In genomic region chr19:17671906-17672305, GRCh38 we compare ENCODE assay signal across 10 cellular contexts. TPM values are rescaled to one million over a fixed set of nuclear protein-coding genes. Genes with fewer than 3 reads are reported as not detected.
A peak's percentile ranks its signal among the peaks of the same experiment; 100 is the strongest.
DNase-seq lines count a peak whose midpoint lies in the region; ATAC-seq and TF ChIP-seq lines count a peak whose summit lies in the region.
"Had no signal": no experiment of that assay in that cellular context is flagged by ENCODE, and none has a peak within 500 bp of the region (broad histone marks: within the 10 kb centered on the region; RNA-seq: fewer than 3 reads in every experiment).

No MANE protein-coding gene starts in this region.

- H3K9me2 ChIP-seq in MM.1S (replicated peaks; ENCODE audit: insufficient read depth, low read length): no peaks in the 10 kb centered on the region

- H3K4me3 ChIP-seq in MM.1S (ENCODE audit: low read length): no peak overlapping the region
- no peak overlapping the region for H3K4me3 ChIP-seq in mucosa of descending colon
- H3K4me3 ChIP-seq: adrenal gland had no signal

- no peak overlapping the region for H3K9ac ChIP-seq in MM.1S (ENCODE audit: low read length)

- peak; percentile 47 for ATAC-seq in activated T-helper 17 cell treated with anti-CD3 and anti-CD28 coated beads, Interleukin-2, amount 50 U/mL, for 72 hours (replicated peaks)
- ATAC-seq in mucosa of descending colon (peak; percentile 59), GM18498 (IDR thresholded peaks at IDR 0.05; ENCODE audit: unreplicated experiment) (no peak)

- no peak overlapping the region for H3K4me2 ChIP-seq in MM.1S (ENCODE audit: low read depth, low read length)

- no peak overlapping the region for H3K27ac Mint-ChIP-seq in activated T-helper 17 cell treated with anti-CD3 and anti-CD28 coated beads, Interleukin-2, amount 50 U/mL, for 72 hours

- H3K27me3 Mint-ChIP-seq in activated T-helper 17 cell treated with anti-CD3 and anti-CD28 coated beads, Interleukin-2, amount 50 U/mL, for 72 hours: peaks cover 11% of the 10 kb centered on the region

- peaks cover 62% of the 10 kb centered on the region for H3K27me3 ChIP-seq in MM.1S (replicated peaks; ENCODE audit: insufficient read depth, low read length)
- H3K27me3 ChIP-seq: adrenal gland had no signal

- intact Hi-C loops in mucosa of descending colon (cut with DNase I, micrococcal nuclease): no loop called here

- DNase-seq in NCI-H2081 (lab: John Stamatoyannopoulos, UW) (peak; percentile 17 to 22), NCI-H2081 treated with DMSO at 0.1 percent for 48 hours (lab: John Stamatoyannopoulos, UW) (no peak), MM.1S (peak; percentile 23), mucosa of descending colon (peak in 1 of 3 donors; percentile 19), mucosa of gallbladder (ENCODE audit: low spot score) (no peak), NCI-H526 treated with DMSO at 0.1 percent for 48 hours (lab: John Stamatoyannopoulos, UW) (no peak)
- DNase-seq: NCI-H524 treated with DMSO at 0.1 percent for 48 hours had no signal

- H3K4me1 ChIP-seq in MM.1S (ENCODE audit: low read length) (no peaks in the 10 kb centered on the region), mucosa of descending colon (ENCODE audit: low read depth) (no peaks in the 10 kb centered on the region)
- H3K4me1 ChIP-seq: adrenal gland had no signal

- H3K9me3 ChIP-seq in MM.1S (replicated peaks; ENCODE audit: insufficient read depth, low read length): no peaks in the 10 kb centered on the region
- H3K9me3 ChIP-seq in mucosa of descending colon: no peaks in the 10 kb centered on the region
- H3K9me3 ChIP-seq: adrenal gland had no signal

- H3F3A ChIP-seq in MM.1S (ENCODE audit: insufficient read depth, low read length): no peaks in the 10 kb centered on the region

- no peak for TF ChIP-seq CTCF in MM.1S (IDR thresholded peaks at IDR 0.05; ENCODE audit: low read length)
- TF ChIP-seq CTCF in mucosa of descending colon (IDR thresholded peaks at IDR 0.05): no peak

- H3K4me1 Mint-ChIP-seq in activated T-helper 17 cell treated with anti-CD3 and anti-CD28 coated beads, Interleukin-2, amount 50 U/mL, for 72 hours: no peaks in the 10 kb centered on the region

- no peaks in the 10 kb centered on the region for H3K36me3 Mint-ChIP-seq in activated T-helper 17 cell treated with anti-CD3 and anti-CD28 coated beads, Interleukin-2, amount 50 U/mL, for 72 hours (ENCODE audit: low read depth)

- no peaks in the 10 kb centered on the region for H4K20me1 ChIP-seq in MM.1S (ENCODE audit: insufficient read depth, low read length)

- H3K36me3 ChIP-seq in MM.1S (replicated peaks; ENCODE audit: insufficient read depth, low read length) (no peaks in the 10 kb centered on the region), mucosa of descending colon (ENCODE audit: low read depth) (no peaks in the 10 kb centered on the region)
- H3K36me3 ChIP-seq: adrenal gland had no signal

- H3K79me2 ChIP-seq in MM.1S (ENCODE audit: low read length): no peaks in the 10 kb centered on the region

- H2AFZ ChIP-seq in MM.1S (ENCODE audit: low read length): no peak overlapping the region

- H3K4me3 Mint-ChIP-seq in activated T-helper 17 cell treated with anti-CD3 and anti-CD28 coated beads, Interleukin-2, amount 50 U/mL, for 72 hours: no peak overlapping the region

- no peaks in the 10 kb centered on the region for H3K9me3 Mint-ChIP-seq in activated T-helper 17 cell treated with anti-CD3 and anti-CD28 coated beads, Interleukin-2, amount 50 U/mL, for 72 hours

- H3K27ac ChIP-seq in MM.1S (ENCODE audit: low read length): no peak overlapping the region
- H3K27ac ChIP-seq: adrenal gland had no signal

RNA-seq across cellular contexts. Expression of gene UNC13A, which starts 16.2 kb away (rescaled TPM):
- total RNA-seq in activated T-helper 17 cell treated with anti-CD3 and anti-CD28 coated beads, Interleukin-2, amount 50 U/mL, for 72 hours: under 1 TPM; 0.16 to 0.45 TPM
- total RNA-seq in mucosa of descending colon: under 1 TPM; 0.53 to 0.85 (median 0.72) TPM
- total RNA-seq in mucosa of gallbladder: 0.78 TPM

RNA-seq across cellular contexts. Expression of gene MAP1S, which starts 47.4 kb away (rescaled TPM):
- total RNA-seq in activated T-helper 17 cell treated with anti-CD3 and anti-CD28 coated beads, Interleukin-2, amount 50 U/mL, for 72 hours: 10 to 100 TPM; 74.0 to 83.7 TPM
- 10 to 100 TPM; 42.2 to 57.2 (median 44.7) TPM for total RNA-seq in mucosa of descending colon
- 92.3 TPM for total RNA-seq in mucosa of gallbladder

Comparison
In these comparisons a context has a peak if more than half of its experiments do, and no peak if none do; other contexts are left out.
1. DNase-seq: peak in NCI-H2081 (2 of 2) and MM.1S (single experiment); none in NCI-H2081 treated with DMSO at 0.1 percent for 48 hours (single experiment), mucosa of gallbladder (single experiment) and NCI-H526 treated with DMSO at 0.1 percent for 48 hours (single experiment).